Comparison of ENCODE assay signal across 8 cellular contexts in genomic region chr3:45551214-45552010, GRCh38. TPM values are rescaled to one million over a fixed set of nuclear protein-coding genes. Genes with fewer than 3 reads are reported as not detected.
DNase-seq lines count a peak whose midpoint lies in the region; ATAC-seq, FAIRE-seq and TF ChIP-seq lines count a peak whose summit lies in the region.

No MANE protein-coding gene starts in this region.

- H3K4me1 ChIP-seq in BLaER1 (peaks cover 83% of the 10 kb centered on the region), PC-3 (ENCODE audit: insufficient read depth, low read length) (peaks cover 71% of the 10 kb centered on the region), pancreas (peaks cover 0 to 15% (median 0%) of the 10 kb centered on the region in 3 donors)
- H3K4me1 ChIP-seq in effector memory CD4-positive, alpha-beta T cell (ENCODE audit: control insufficient read depth, insufficient read depth, low read length, poor library complexity, severe bottlenecking): no peaks in the 10 kb centered on the region

- no peak for TF ChIP-seq CTCF in PC-3 (conservative IDR thresholded peaks at IDR 0.05; ENCODE audit: low read depth, low read length)
- no peak for TF ChIP-seq CTCF in fibroblast of mammary gland (conservative IDR thresholded peaks at IDR 0.05; ENCODE audit: control insufficient read depth, insufficient read depth, low read depth, low read length)
- TF ChIP-seq CTCF in pancreas (IDR thresholded peaks at IDR 0.05): no peak

- no peak overlapping the region for H2AFZ ChIP-seq in PC-3 (ENCODE audit: low read length)

- WGBS in pancreas, 2 donors: 69 to 83% methylated on average over 11 of the region's 11 CpGs

- no TSS peak for BruUV-seq in PC-3 (replicated peaks; lab: Mats Ljungman, UMichigan)

- H3K27ac ChIP-seq in BLaER1: no peak overlapping the region
- peak overlapping the region; percentile 81 for H3K27ac ChIP-seq in PC-3 (ENCODE audit: low read length)
- peak overlapping the region in 1 of 4 donors; percentile 23 for H3K27ac ChIP-seq in pancreas
- H3K27ac ChIP-seq in effector memory CD4-positive, alpha-beta T cell (ENCODE audit: insufficient read depth, low read length, poor library complexity, severe bottlenecking): no peak overlapping the region

- H3K9ac ChIP-seq in BLaER1 (no peak overlapping the region), PC-3 (ENCODE audit: low read length) (peak overlapping the region; percentile 5; the same call in 1 of the 2 replicates)

- POLR2A ChIA-PET in PC-3 (lab: Charles Lee; ENCODE audit: unreplicated experiment): interaction anchor here (0.6 kb wide), 1 partner anchor 46 kb away, joined by 3 read pairs; no protein-coding TSS in a partner anchor

- H3F3A ChIP-seq in PC-3 (ENCODE audit: low read length, unreplicated experiment): no peaks in the 10 kb centered on the region

- DNase-seq in PC-3 (peak; percentile 94), fibroblast of mammary gland (ENCODE audit: low read depth) (peak; percentile 100), pancreas (peak in 3 of 6 donors; percentile 34 to 36 (median 36))
- DNase-seq in effector memory CD4-positive, alpha-beta T cell: no peak

- H3K9me2 ChIP-seq in PC-3 (replicated peaks; ENCODE audit: low read length): no peaks in the 10 kb centered on the region

- H3K4me3 ChIP-seq in BLaER1 (no peak overlapping the region), PC-3 (ENCODE audit: low read length) (no peak overlapping the region), fibroblast of mammary gland (ENCODE audit: control insufficient read depth, low read depth, low read length) (no peak overlapping the region), pancreas (no peak overlapping the region)
- no peak overlapping the region for H3K4me3 ChIP-seq in effector memory CD4-positive, alpha-beta T cell (ENCODE audit: insufficient read depth, low read depth, low read length, poor library complexity, severe bottlenecking)

- H4K20me1 ChIP-seq in BLaER1 (peaks cover 73% of the 10 kb centered on the region), PC-3 (ENCODE audit: low read length) (no peaks in the 10 kb centered on the region)

- CTCF ChIA-PET in PC-3 (lab: Charles Lee): interaction anchor here (0.7 to 0.9 kb wide), 4 partner anchors 25 to 515 kb away, joined by 3 to 6 read pairs (median 3); no protein-coding TSS in a partner anchor

- H3K27me3 ChIP-seq in BLaER1 (peaks cover 48% of the 10 kb centered on the region), PC-3 (ENCODE audit: low read length) (no peaks in the 10 kb centered on the region), pancreas (no peaks in the 10 kb centered on the region)
- no peaks in the 10 kb centered on the region for H3K27me3 ChIP-seq in effector memory CD4-positive, alpha-beta T cell (replicated peaks; ENCODE audit: control insufficient read depth, insufficient read depth, low read length, poor library complexity, severe bottlenecking)

- FAIRE-seq in pancreas (lab: Jason Lieb, UNC): no peak

- H3K36me3 ChIP-seq in BLaER1: 0 out of 2 replicates have a peak, but pooled peaks cover 5% of the 10 kb centered on the region
- H3K36me3 ChIP-seq in PC-3 (ENCODE audit: low read depth, low read length): no peaks in the 10 kb centered on the region
- no peaks in the 10 kb centered on the region for H3K36me3 ChIP-seq in pancreas
- H3K36me3 ChIP-seq in effector memory CD4-positive, alpha-beta T cell (ENCODE audit: control insufficient read depth, insufficient read depth, low read length): no peaks in the 10 kb centered on the region

- H3K79me2 ChIP-seq in PC-3 (ENCODE audit: low read length): no peaks in the 10 kb centered on the region

- H3K9me3 ChIP-seq in BLaER1 (no peaks in the 10 kb centered on the region), PC-3 (ENCODE audit: low read length) (no peaks in the 10 kb centered on the region), pancreas (no peaks in the 10 kb centered on the region)
- no peaks in the 10 kb centered on the region for H3K9me3 ChIP-seq in effector memory CD4-positive, alpha-beta T cell (ENCODE audit: control insufficient read depth, low read length)

- ATAC-seq in PC-3 (peak; percentile 57), pancreas (peak in 3 of 4 donors; percentile 18 to 59 (median 34)), GM21515 (IDR thresholded peaks at IDR 0.05; ENCODE audit: unreplicated experiment) (no peak), GM19452 (IDR thresholded peaks at IDR 0.05; ENCODE audit: unreplicated experiment) (no peak), GM21723 (IDR thresholded peaks at IDR 0.05; ENCODE audit: unreplicated experiment) (no peak)

- H3K4me2 ChIP-seq in BLaER1 (peak overlapping the region; percentile 64), PC-3 (ENCODE audit: low read length) (peak overlapping the region; percentile 67)

- intact Hi-C loops in PC-3 (cut with micrococcal nuclease): no loop called here
- intact Hi-C loops in pancreas (cut with DNase I): no loop called here

RNA-seq across cellular contexts. Expression of gene LIMD1, which starts 43.1 kb away (rescaled TPM):
- total RNA-seq in PC-3 (2014; rRNA removed) (37.1 and 42.7 TPM in 2 replicates), pancreas (10 to 100 TPM; 13.9 to 27.9 (median 17.6) TPM)
- polyA plus RNA-seq in pancreas: 10 to 100 TPM in 1 of 2 donors, 1 to 10 TPM in 1; 5.8 to 11.6 TPM

Comparison
In these comparisons a context has a peak if more than half of its experiments do, and no peak if none do; other contexts are left out.
1. ATAC-seq: peak in PC-3 (single experiment) and pancreas (3 of 4); none in GM21515 (single experiment), GM19452 (single experiment) and GM21723 (single experiment).
2. DNase-seq: peak in PC-3 (single experiment) and fibroblast of mammary gland (single experiment); none in effector memory CD4-positive, alpha-beta T cell (0 of 3).